13 cellular contexts compared by ENCODE assay signal in the genomic region with DNA sequence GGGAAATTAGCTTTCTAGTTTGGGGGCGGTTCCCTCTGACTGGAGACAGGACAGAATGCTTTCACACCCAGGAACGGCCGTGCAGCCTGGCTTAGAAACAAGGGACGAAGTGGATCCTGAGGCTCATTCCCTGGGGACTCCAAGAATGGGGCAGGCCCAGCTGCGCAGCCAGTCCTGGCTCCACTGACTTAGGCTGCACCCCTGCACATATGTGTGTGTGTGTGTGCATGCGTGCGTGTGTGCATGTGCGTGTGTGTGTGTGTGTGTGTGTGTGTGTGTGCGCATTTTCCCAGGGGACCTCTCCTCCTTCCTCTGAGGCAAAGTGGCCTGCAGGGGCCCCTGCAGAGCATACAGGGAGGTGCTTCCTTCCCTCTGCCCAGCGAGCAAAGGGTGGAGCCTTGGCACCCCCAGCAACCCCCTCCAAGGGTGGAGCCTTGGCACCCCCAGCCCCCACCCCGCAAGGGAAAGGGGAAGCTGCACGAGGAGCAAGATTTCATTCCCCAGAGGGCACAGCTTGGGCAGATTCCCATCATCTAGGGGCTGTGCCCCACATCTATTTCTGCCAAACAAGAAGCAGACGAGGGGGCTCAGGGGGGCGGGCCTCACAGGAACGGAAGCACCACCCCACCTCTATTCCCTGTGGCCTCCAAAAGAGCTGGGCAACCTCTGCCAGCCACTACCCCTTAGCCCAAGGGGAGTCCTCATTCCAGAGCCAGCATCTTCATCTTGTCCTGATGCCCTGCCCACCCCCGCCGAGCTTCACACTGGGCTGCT.
DNase-seq lines count a peak whose midpoint lies in the region; ATAC-seq, FAIRE-seq and TF ChIP-seq lines count a peak whose summit lies in the region.
"Had no signal": no experiment of that assay in that cellular context is flagged by ENCODE, and none has a peak within 500 bp of the region (broad histone marks: within the 10 kb centered on the region; RNA-seq: fewer than 3 reads in every experiment).

No MANE protein-coding gene starts in this region.

- H3K9ac ChIP-seq in DND-41 (ENCODE audit: low read depth, low read length) (0 out of 2 replicates have a peak overlapping the region, but pooled peaks have one; percentile 10), OCI-LY3 (ENCODE audit: low read length) (peak overlapping the region; percentile 62), kidney (ENCODE audit: low read length in 2 of 2) (no peak overlapping the region)

- TF ChIP-seq POLR2A in GM18505 (IDR thresholded peaks at IDR 0.05; ENCODE audit: borderline replicate concordance, extremely low read depth, insufficient read depth, insufficient read length): no peak

- H3K9me3 ChIP-seq in BE2C (no peaks in the 10 kb centered on the region), DND-41 (ENCODE audit: insufficient read depth, low read length, severe bottlenecking) (no peaks in the 10 kb centered on the region), OCI-LY3 (ENCODE audit: insufficient read depth, low read length) (no peaks in the 10 kb centered on the region), kidney (ENCODE audit: control insufficient read depth in 1 of 2, low read length in 2 of 2) (no peaks in the 10 kb centered on the region)
- H3K9me3 ChIP-seq: breast epithelium, MG63 had no signal

- H3K27me3 ChIP-seq in BE2C: no peaks in the 10 kb centered on the region
- no peaks in the 10 kb centered on the region for H3K27me3 ChIP-seq in DND-41 (ENCODE audit: insufficient read depth, low read length, poor library complexity)
- no peaks in the 10 kb centered on the region for H3K27me3 ChIP-seq in OCI-LY3 (ENCODE audit: low read depth, low read length)
- H3K27me3 ChIP-seq: breast epithelium, MG63 had no signal

- H3K27ac ChIP-seq in DND-41 (ENCODE audit: low read length) (peak overlapping the region; percentile 50), OCI-LY3 (ENCODE audit: low read length) (peak overlapping the region; percentile 98), kidney (ENCODE audit: low read depth in 2 of 2, low read length in 2 of 2) (no peak overlapping the region)
- H3K27ac ChIP-seq: breast epithelium had no signal

- peak; percentile 56 for DNase-seq in BE2C
- DNase-seq in DND-41: peak; percentile 47
- DNase-seq in kidney: peak; percentile 76
- no peak for DNase-seq in hippocampal formation (lab: John Stamatoyannopoulos, UW)
- DNase-seq in NCI-H748 treated with DMSO at 0.1 percent for 48 hours (lab: John Stamatoyannopoulos, UW): no peak
- DNase-seq: left colon, MG63, NCI-H774 had no signal

- H3K4me3 ChIP-seq in BE2C (ENCODE audit: low read depth, low read length) (no peak overlapping the region), DND-41 (ENCODE audit: low read depth in 1 of 2, low read length in 2 of 2) (no peak overlapping the region), OCI-LY3 (ENCODE audit: low read length) (peak overlapping the region; percentile 42), kidney (ENCODE audit: low read length in 2 of 2) (no peak overlapping the region)
- H3K4me3 ChIP-seq: breast epithelium, MG63 had no signal

- no peak for ATAC-seq in DND-41 (ENCODE audit: insufficient read depth, low read depth)
- ATAC-seq in GM18505 (IDR thresholded peaks at IDR 0.05; ENCODE audit: unreplicated experiment): no peak
- ATAC-seq: left colon, SK-N-SH treated with all-trans-retinoic acid at 6 μM for 48 hours had no signal

- intact Hi-C loops in kidney (cut with DNase I): no loop called here

- FAIRE-seq in kidney (lab: Jason Lieb, UNC): no peak
- FAIRE-seq: endothelial cell of umbilical vein had no signal

- H3K79me2 ChIP-seq in DND-41 (ENCODE audit: insufficient read depth, low read length) (no peaks in the 10 kb centered on the region), OCI-LY3 (ENCODE audit: low read length) (peaks cover 21% of the 10 kb centered on the region)

- H3K36me3 ChIP-seq in BE2C (no peaks in the 10 kb centered on the region), DND-41 (ENCODE audit: insufficient read depth, low read length) (no peaks in the 10 kb centered on the region), OCI-LY3 (replicated peaks; ENCODE audit: low read depth, low read length) (peaks cover 6% of the 10 kb centered on the region), kidney (ENCODE audit: control insufficient read depth in 1 of 2, insufficient read depth in 2 of 2, low read length in 2 of 2) (peaks cover 0 to 18% of the 10 kb centered on the region in 2 donors)
- H3K36me3 ChIP-seq: breast epithelium had no signal

- peak; percentile 16; the same call in 1 of the 2 replicates for TF ChIP-seq CTCF in BE2C (IDR thresholded peaks at IDR 0.05; ENCODE audit: low read depth, low read length)
- TF ChIP-seq CTCF in DND-41 (IDR thresholded peaks at IDR 0.05; ENCODE audit: borderline replicate concordance, extremely low read depth, low read length, poor library complexity, severe bottlenecking): peak; percentile 44
- TF ChIP-seq CTCF in OCI-LY3 (IDR thresholded peaks at IDR 0.05; ENCODE audit: low read depth, low read length): peak; percentile 30; the same call in 1 of the 2 replicates
- no peak for TF ChIP-seq CTCF in kidney (IDR thresholded peaks at IDR 0.05; ENCODE audit: borderline replicate concordance, extremely low read depth, insufficient read depth)

- peaks cover 4% of the 10 kb centered on the region; the same call in 1 of the 2 replicates for H4K20me1 ChIP-seq in DND-41 (ENCODE audit: insufficient read depth, low read length)
- H4K20me1 ChIP-seq in OCI-LY3 (ENCODE audit: insufficient read depth, low read length): no peaks in the 10 kb centered on the region

- H3K4me2 ChIP-seq in DND-41 (ENCODE audit: insufficient read depth, low read length) (peak overlapping the region; percentile 28), OCI-LY3 (ENCODE audit: low read length) (peak overlapping the region; percentile 63)

- H3K4me1 ChIP-seq in BE2C (peaks cover 15% of the 10 kb centered on the region), DND-41 (ENCODE audit: insufficient read depth, low read length) (peaks cover 41% of the 10 kb centered on the region), OCI-LY3 (ENCODE audit: low read length) (peaks cover 65% of the 10 kb centered on the region), kidney (ENCODE audit: control insufficient read depth in 1 of 2, insufficient read depth in 1 of 2, low read depth in 1 of 2, low read length in 2 of 2) (peaks cover 0 to 2% of the 10 kb centered on the region in 2 donors)
- H3K4me1 ChIP-seq: breast epithelium had no signal

- H2AFZ ChIP-seq in DND-41 (ENCODE audit: low read depth, low read length) (no peak overlapping the region), OCI-LY3 (ENCODE audit: low read depth, low read length) (no peak overlapping the region)

Comparison
In these comparisons a context has a peak if more than half of its experiments do, and no peak if none do; other contexts are left out.
1. DNase-seq: peak in BE2C (single experiment), DND-41 (single experiment) and kidney (single experiment); none in hippocampal formation (0 of 2) and NCI-H748 treated with DMSO at 0.1 percent for 48 hours (single experiment).
2. H3K27ac ChIP-seq: peak in DND-41 (single experiment) and OCI-LY3 (single experiment); none in kidney (0 of 2).
3. H3K9ac ChIP-seq: peak in DND-41 (single experiment) and OCI-LY3 (single experiment); none in kidney (0 of 2).